8 cellular contexts compared by ENCODE assay signal in genomic region chr7:120857558-120858298, GRCh38. TPM values are rescaled to one million over a fixed set of nuclear protein-coding genes. Genes with fewer than 3 reads are reported as not detected.
DNase-seq lines count a peak whose midpoint lies in the region; ATAC-seq and TF ChIP-seq lines count a peak whose summit lies in the region.

Gene TSPAN12 (minus strand): TSS chr7:120858144. CDS start chr7:120856763, 1,381 bp downstream.

- peaks cover 3% of the 10 kb centered on the region for H3K27me3 ChIP-seq in BJ (ENCODE audit: control insufficient read depth, insufficient read depth, low read length)
- H3K27me3 ChIP-seq in duodenal mucosa (ENCODE audit: control insufficient read depth in 1 of 2, insufficient read depth in 2 of 2, low read length in 2 of 2) = no peaks in the 10 kb centered on the region
- no peaks in the 10 kb centered on the region for H3K27me3 ChIP-seq in liver (ENCODE audit: control insufficient read depth in 4 of 4, insufficient read depth in 4 of 4, low read length in 3 of 4)

- H3K4me3 ChIP-seq in BJ (ENCODE audit: low read depth, low read length) (peak within 1 kb of the TSS; percentile 79), duodenal mucosa (ENCODE audit: low read depth in 1 of 2, low read length in 2 of 2) (peak within 1 kb of the TSS; percentile 84 to 87), liver (ENCODE audit: low read depth in 1 of 3, low read length in 3 of 3) (peak within 1 kb of the TSS; percentile 76 to 91 (median 78))

- H3K27ac ChIP-seq in duodenal mucosa (ENCODE audit: low read depth, low read length) (peak within 1 kb of the TSS; percentile 88), liver (ENCODE audit: low read depth in 1 of 2, low read length in 2 of 2) (peak within 1 kb of the TSS; percentile 91 to 96)

- peaks cover 64% of the 10 kb centered on the region for H3K27me3 Mint-ChIP-seq in activated CD4-positive, alpha-beta T cell treated with anti-CD3 and anti-CD28 coated beads, Interleukin-2, amount 10 ng/mL, durations not matched to agents 24 days and 14 days

- no peaks in the 10 kb centered on the region for H3K36me3 ChIP-seq in BJ (ENCODE audit: control insufficient read depth, insufficient read depth, low read length)
- H3K36me3 ChIP-seq in duodenal mucosa (ENCODE audit: control insufficient read depth in 1 of 2, insufficient read depth in 2 of 2, low read length in 2 of 2) = no peaks in the 10 kb centered on the region
- no peaks in the 10 kb centered on the region for H3K36me3 ChIP-seq in liver (ENCODE audit: control insufficient read depth in 4 of 4, insufficient read depth in 3 of 4, low read depth in 1 of 4, low read length in 3 of 4)

- H3K9ac ChIP-seq in duodenal mucosa (ENCODE audit: low read depth in 1 of 2, low read length in 2 of 2) (peak within 1 kb of the TSS; percentile 76 to 81), liver (ENCODE audit: low read depth in 1 of 2, low read length in 2 of 2) (peak within 1 kb of the TSS in 1 of 2 donors; percentile 96)

- peak within 1 kb of the TSS; percentile 85 for H3K4me3 Mint-ChIP-seq in activated CD4-positive, alpha-beta T cell treated with anti-CD3 and anti-CD28 coated beads, Interleukin-2, amount 10 ng/mL, durations not matched to agents 24 days and 14 days

- ATAC-seq in GM19043 (IDR thresholded peaks at IDR 0.05; ENCODE audit: low read depth, unreplicated experiment) = peak; percentile 74
- peak; percentile 89 for ATAC-seq in HG03159 (IDR thresholded peaks at IDR 0.05; ENCODE audit: unreplicated experiment)

- under 1% methylated on average over 70 of the region's 70 CpGs for WGBS in liver

- CTCF ChIA-PET in BJ (lab: Yijun Ruan, JAX) = interaction anchor here (0.6 to 2.5 kb wide), 9 partner anchors 8 to 214 kb away, joined by 3 to 11 read pairs (median 3); no protein-coding TSS in a partner anchor

- intact Hi-C loops in activated CD4-positive, alpha-beta T cell treated with anti-CD3 and anti-CD28 coated beads, Interleukin-2, amount 10 ng/mL, durations not matched to agents 24 days and 14 days (cut with micrococcal nuclease) = loop anchor here (5.0 kb wide), 2 partner anchors 50 to 95 kb away; partner anchors contain the start of gene ING3

- peaks cover 13% of the 10 kb centered on the region for H3K4me1 Mint-ChIP-seq in activated CD4-positive, alpha-beta T cell treated with anti-CD3 and anti-CD28 coated beads, Interleukin-2, amount 10 ng/mL, durations not matched to agents 24 days and 14 days

- POLR2A ChIA-PET in BJ (lab: Charles Lee) = no interaction called here

- no peaks in the 10 kb centered on the region for H3K9me3 Mint-ChIP-seq in activated CD4-positive, alpha-beta T cell treated with anti-CD3 and anti-CD28 coated beads, Interleukin-2, amount 10 ng/mL, durations not matched to agents 24 days and 14 days

- no peaks in the 10 kb centered on the region for H3K36me3 Mint-ChIP-seq in activated CD4-positive, alpha-beta T cell treated with anti-CD3 and anti-CD28 coated beads, Interleukin-2, amount 10 ng/mL, durations not matched to agents 24 days and 14 days (ENCODE audit: low read depth)

- no peak within 1 kb of the TSS for H3K27ac Mint-ChIP-seq in activated CD4-positive, alpha-beta T cell treated with anti-CD3 and anti-CD28 coated beads, Interleukin-2, amount 10 ng/mL, durations not matched to agents 24 days and 14 days

- DNase-seq in BJ (ENCODE audit: low read depth) (no peak), NCI-H2227 treated with DMSO at 0.1 percent for 48 hours (lab: John Stamatoyannopoulos, UW) (peak; percentile 76)
- DNase-seq in activated CD4-positive, alpha-beta T cell treated with anti-CD3 and anti-CD28 coated beads, Interleukin-2, amount 10 ng/mL, durations not matched to agents 24 days and 14 days = peak; percentile 84
- DNase-seq in stimulated activated CD4-positive, alpha-beta T cell treated with anti-CD3 and anti-CD28 coated beads, Interleukin-4, amount 100 ng/mL, for 24 hours = peak; percentile 30

- peak; percentile 32 to 46 for TF ChIP-seq RAD21 in liver (IDR thresholded peaks at IDR 0.05)

- peak; percentile 44 for TF ChIP-seq CTCF in BJ (IDR thresholded peaks at IDR 0.05; ENCODE audit: insufficient read depth, low read depth, low read length)
- peak; percentile 61 for TF ChIP-seq CTCF in liver (IDR thresholded peaks at IDR 0.05; ENCODE audit: low read depth, low read length, missing input control)

- H3K9me3 ChIP-seq in duodenal mucosa (ENCODE audit: control insufficient read depth in 1 of 2, low read length in 2 of 2) (no peaks in the 10 kb centered on the region), liver (ENCODE audit: control insufficient read depth in 4 of 4, low read length in 3 of 4) (no peaks in the 10 kb centered on the region)

- peaks cover 11 to 16% of the 10 kb centered on the region in 2 donors for H3K4me1 ChIP-seq in duodenal mucosa (ENCODE audit: control insufficient read depth in 1 of 2, insufficient read depth in 2 of 2, low read length in 2 of 2)
- peaks cover 2 to 21% (median 12%) of the 10 kb centered on the region in 4 donors for H3K4me1 ChIP-seq in liver (ENCODE audit: control insufficient read depth in 4 of 4, insufficient read depth in 4 of 4, low read length in 3 of 4)

TF ChIP-seq in liver, 16 proteins besides CTCF, POLR2A, EP300 and RAD21:
- TF ChIP-seq JUND (IDR thresholded peaks at IDR 0.05) (no peak), HNF4G (IDR thresholded peaks at IDR 0.05) (no peak), RXRA (IDR thresholded peaks at IDR 0.05) (peak in 1 of 2 donors; percentile 33), SP1 (IDR thresholded peaks at IDR 0.05) (peak; percentile 47), FOXA2 (IDR thresholded peaks at IDR 0.05) (no peak), MAX (IDR thresholded peaks at IDR 0.05) (peak; percentile 69), REST (IDR thresholded peaks at IDR 0.05) (peak; percentile 49), FOXA1 (IDR thresholded peaks at IDR 0.05) (no peak), TAF1 (conservative IDR thresholded peaks at IDR 0.05) (peak; percentile 82), HNF4A (conservative IDR thresholded peaks at IDR 0.05) (peak in 1 of 2 donors; percentile 17), GABPA (IDR thresholded peaks at IDR 0.05 in 1 of 2, conservative IDR thresholded peaks at IDR 0.05 in 1 of 2) (no peak), NR2F2 (IDR thresholded peaks at IDR 0.05) (no peak), ATF3 (IDR thresholded peaks at IDR 0.05) (no peak), ZBTB33 (IDR thresholded peaks at IDR 0.05) (no peak), YY1 (IDR thresholded peaks at IDR 0.05) (no peak), EGR1 (IDR thresholded peaks at IDR 0.05; ENCODE audit: low read depth in 2 of 2) (no peak)

RNA-seq across cellular contexts. Expression of gene TSPAN12, which starts in this region (rescaled TPM):
- polyA plus RNA-seq in BJ (2011; rRNA removed) (0.25 TPM in 1 of 2 replicates, not detected in the other), liver (10 to 100 TPM; 10.6 to 13.1 TPM)
- 0.05 TPM in 1 of 2 replicates, not detected in the other for polyA minus RNA-seq in BJ (2011; rRNA and poly(A)+ RNA removed)
- total RNA-seq in activated CD4-positive, alpha-beta T cell treated with anti-CD3 and anti-CD28 coated beads, Interleukin-2, amount 10 ng/mL, durations not matched to agents 24 days and 14 days = not detected in 2 replicates
- total RNA-seq in liver = 10 to 100 TPM; 16.6 to 21.5 TPM

Comparison
In these comparisons a context has a peak if more than half of its experiments do, and no peak if none do; other contexts are left out.
1. RNA of gene TSPAN12 (total RNA-seq): 16.6 to 21.5 TPM in liver; not detected in activated CD4-positive, alpha-beta T cell treated with anti-CD3 and anti-CD28 coated beads, Interleukin-2, amount 10 ng/mL, durations not matched to agents 24 days and 14 days; every median in the first group is over 10 times any median in the second.
2. Peak in DNase-seq in activated CD4-positive, alpha-beta T cell treated with anti-CD3 and anti-CD28 coated beads, Interleukin-2, amount 10 ng/mL, durations not matched to agents 24 days and 14 days; RNA of the gene not detected or under 1 TPM.
3. Peak in every context shown above with its lines, with median percentiles within 50 percentile points of each other: H3K4me3 ChIP-seq.